In genomic region chr20:9160760-9161159, GRCh38 we compare ENCODE assay signal across 15 cellular contexts.
DNase-seq lines count a peak whose midpoint lies in the region; ATAC-seq and TF ChIP-seq lines count a peak whose summit lies in the region.
"Had no signal": no experiment of that assay in that cellular context is flagged by ENCODE, and none has a peak within 500 bp of the region (broad histone marks: within the 10 kb centered on the region; RNA-seq: fewer than 3 reads in every experiment).

No MANE protein-coding gene starts in this region.

- no peak overlapping the region for H2BK5ac ChIP-seq in IMR-90 (ENCODE audit: low read depth, low read length, poor library complexity, severe bottlenecking)

- no peak overlapping the region for H2AK9ac ChIP-seq in IMR-90 (replicated peaks; ENCODE audit: low read depth, low read length, poor library complexity)

- no peak overlapping the region for H3K27ac ChIP-seq in IMR-90 (ENCODE audit: insufficient read depth, low read length)
- H3K27ac ChIP-seq: gastrocnemius medialis, transverse colon had no signal

- H3K9ac ChIP-seq in IMR-90 (ENCODE audit: low read depth, low read length), result no peak overlapping the region

- H2BK15ac ChIP-seq in IMR-90 (ENCODE audit: low read depth, low read length), result no peak overlapping the region

- ATAC-seq in IMR-90 (ENCODE audit: low read depth) (no peak; the same call in 1 of the 2 replicates), GM18519 (IDR thresholded peaks at IDR 0.05; ENCODE audit: low FRiP score, unreplicated experiment) (no peak)
- ATAC-seq: gastrocnemius medialis had no signal

- no peaks in the 10 kb centered on the region for H3K9me3 ChIP-seq in IMR-90 (ENCODE audit: control insufficient read depth, insufficient read depth, low read length)
- H3K9me3 ChIP-seq: Caco-2, gastrocnemius medialis, transverse colon had no signal

- no peak overlapping the region for H4K91ac ChIP-seq in IMR-90 (ENCODE audit: insufficient read depth, low read depth, low read length)

- H4K20me1 ChIP-seq in IMR-90 (ENCODE audit: insufficient read depth, low read length), result peaks cover 20% of the 10 kb centered on the region; the same call in 1 of the 2 replicates

- CTCF ChIA-PET in IMR-90 (lab: Yijun Ruan, JAX), result interaction anchor here (1.2 kb wide), 1 partner anchor 25 kb away, joined by 4 read pairs; no protein-coding TSS in a partner anchor

- H3K4me1 Mint-ChIP-seq in brain (peaks cover 31% of the 10 kb centered on the region), immature natural killer cell (peaks cover 2 to 10% of the 10 kb centered on the region in 2 donors)

- no peak overlapping the region for H2BK120ac ChIP-seq in IMR-90 (ENCODE audit: low read depth, low read length)

- POLR2A ChIA-PET in IMR-90 (lab: Charles Lee; ENCODE audit: unreplicated experiment), result no interaction called here

- H3K18ac ChIP-seq in IMR-90 (ENCODE audit: low read depth, low read length), result no peak overlapping the region

- H3K56ac ChIP-seq in IMR-90 (ENCODE audit: extremely low read depth, insufficient read depth, low read length), result no peak overlapping the region

- H3K27ac Mint-ChIP-seq in brain (peak overlapping the region in 3 of 5 experiments; percentile 89 to 93 (median 91)), immature natural killer cell (no peak overlapping the region)

- H3K23ac ChIP-seq in IMR-90 (ENCODE audit: low read depth, low read length), result no peak overlapping the region

- peaks cover 6% of the 10 kb centered on the region for H3K9me1 ChIP-seq in IMR-90 (ENCODE audit: insufficient read depth, low read length)

- H4K8ac ChIP-seq in IMR-90 (ENCODE audit: low read depth in 2 of 2, low read length in 2 of 2), result no peak overlapping the region

- H3K4me3 Mint-ChIP-seq in brain (peak overlapping the region in 4 of 5 experiments; percentile 14 to 79 (median 66)), immature natural killer cell (peak overlapping the region in 3 of 5 donors; percentile 12 to 34 (median 22))

- H3K36me3 Mint-ChIP-seq in brain (no peaks in the 10 kb centered on the region), immature natural killer cell (no peaks in the 10 kb centered on the region)

- H3K36me3 ChIP-seq in IMR-90 (ENCODE audit: control insufficient read depth, insufficient read depth, low read length), result no peaks in the 10 kb centered on the region; the same call in 1 of the 2 replicates
- H3K36me3 ChIP-seq: gastrocnemius medialis, transverse colon had no signal

- H3K9me3 Mint-ChIP-seq in brain (no peaks in the 10 kb centered on the region), immature natural killer cell (peaks cover 0 to 8% (median 0%) of the 10 kb centered on the region in 6 donors)

- no TSS peak for BruUV-seq in IMR-90 (replicated peaks; lab: Mats Ljungman, UMichigan)

- H3K4me2 ChIP-seq in IMR-90 (ENCODE audit: low read depth, low read length), result no peak overlapping the region

- H2AK5ac ChIP-seq in IMR-90 (ENCODE audit: low read depth, low read length), result no peak overlapping the region

- H3K27me3 Mint-ChIP-seq in brain (no peaks in the 10 kb centered on the region), immature natural killer cell (ENCODE audit: low read depth in 3 of 3) (peaks cover 0 to 2% (median 2%) of the 10 kb centered on the region in 3 donors)

- H3K4me1 ChIP-seq in IMR-90 (ENCODE audit: control insufficient read depth, insufficient read depth, low read length), result peaks cover 4% of the 10 kb centered on the region
- H3K4me1 ChIP-seq: Caco-2 had no signal

- 0 out of 2 replicates have a peak overlapping the region, but pooled peaks have one; percentile 7 for H3K14ac ChIP-seq in IMR-90 (replicated peaks; ENCODE audit: low read depth, low read length)

- H3K4me3 ChIP-seq in IMR-90 (ENCODE audit: insufficient read depth, low read depth, low read length), result no peak overlapping the region
- H3K4me3 ChIP-seq: gastrocnemius medialis, transverse colon had no signal

- no peak overlapping the region for H3K4ac ChIP-seq in IMR-90 (ENCODE audit: low read depth, low read length)

- no peaks in the 10 kb centered on the region for H3K27me3 ChIP-seq in IMR-90 (ENCODE audit: control insufficient read depth, insufficient read depth, low read length)
- H3K27me3 ChIP-seq: gastrocnemius medialis, transverse colon had no signal

- WGBS in IMR-90 (ENCODE audit: extremely low coverage in 2 of 2, insufficient read length in 1 of 2), 2 experiments, result 80% methylated on average over 1 of the region's 2 CpGs; no CpG with 5 or more reads in 1 of the 2 experiments

- in situ Hi-C loops in IMR-90 (cut with MboI; ENCODE audit: low sequenced_read_pairs), result no loop called here

- TF ChIP-seq RAD21 in IMR-90 (IDR thresholded peaks at IDR 0.05; ENCODE audit: low read length), result no peak

- H2AFZ ChIP-seq in IMR-90 (replicated peaks; ENCODE audit: low read length, poor library complexity), result no peak overlapping the region

- no peak for DNase-seq in IMR-90
- no peak for DNase-seq in immature natural killer cell
- peak; percentile 50 for DNase-seq in stromal cell of bone marrow (ENCODE audit: low read depth)
- DNase-seq in stimulated activated naive CD4-positive, alpha-beta T cell treated with Interleukin-2 at 50 U/mL for 16 hours (lab: John Stamatoyannopoulos, UW), result no peak
- DNase-seq in hepatic stellate cell (ENCODE audit: low spot score), result no peak
- no peak for DNase-seq in stimulated activated CD4-positive, alpha-beta T cell treated with anti-CD3 and anti-CD28 coated beads, Interleukin-2, amount 100 ng/mL, for 48 hours
- DNase-seq: Caco-2; gastrocnemius medialis; islet precursor cell; NCI-H2171 treated with DMSO at 0.1 percent for 48 hours; stimulated activated CD4-positive, alpha-beta T cell treated with anti-CD3 and anti-CD28 coated beads, Interleukin-2, amount 100 ng/mL, for 24 hours; stimulated activated CD8-positive, alpha-beta memory T cell treated with anti-CD3 and anti-CD28 coated beads, Interleukin-4, amount 100 ng/mL, for 48 hours; transverse colon had no signal

- intact Hi-C loops in IMR-90 (cut with micrococcal nuclease), result loop anchor here (10.0 kb wide), 1 partner anchor 366 kb away; no protein-coding TSS in a partner anchor

- no peak for TF ChIP-seq POLR2A in IMR-90 (IDR thresholded peaks at IDR 0.05; ENCODE audit: low read depth, low read length)

- H2BK20ac ChIP-seq in IMR-90 (ENCODE audit: low read depth, low read length), result no peak overlapping the region

- H4K5ac ChIP-seq in IMR-90 (ENCODE audit: low read depth, low read length), result no peak overlapping the region

- peaks cover 18 to 58% of the 10 kb centered on the region in 2 experiments for H3K79me1 ChIP-seq in IMR-90 (ENCODE audit: low read depth in 1 of 2, low read length in 2 of 2)

- TF ChIP-seq CTCF in IMR-90 (conservative IDR thresholded peaks at IDR 0.05; ENCODE audit: low read depth, low read length), result no peak
- no peak for TF ChIP-seq CTCF in brain (conservative IDR thresholded peaks at IDR 0.05)

- dilution Hi-C loops in IMR-90 (cut with HindIII; ENCODE audit: low sequenced_read_pairs, unreplicated experiment), result no loop called here

TF ChIP-seq in IMR-90, 13 proteins besides CTCF, POLR2A, EP300 and RAD21:
- no peak for TF ChIP-seq RFX5 (IDR thresholded peaks at IDR 0.05; ENCODE audit: low read depth, low read length)
- no peak for TF ChIP-seq FOS (IDR thresholded peaks at IDR 0.05; ENCODE audit: low read depth, low read length)
- TF ChIP-seq NFE2L2 (IDR thresholded peaks at IDR 0.05; ENCODE audit: low read depth, low read length), result no peak
- TF ChIP-seq CEBPB (IDR thresholded peaks at IDR 0.05; ENCODE audit: low read depth, low read length), result no peak
- no peak for TF ChIP-seq ELK1 (IDR thresholded peaks at IDR 0.05; ENCODE audit: borderline replicate concordance, low read depth, low read length)
- TF ChIP-seq BHLHE40 (IDR thresholded peaks at IDR 0.05; ENCODE audit: low read depth, low read length), result no peak
- TF ChIP-seq MXI1 (IDR thresholded peaks at IDR 0.05; ENCODE audit: borderline replicate concordance, low read depth, low read length), result no peak
- TF ChIP-seq MAFK (IDR thresholded peaks at IDR 0.05; ENCODE audit: low read depth, low read length), result no peak
- TF ChIP-seq RCOR1 (IDR thresholded peaks at IDR 0.05; ENCODE audit: insufficient replicate concordance, low read length), result no peak
- no peak for TF ChIP-seq USF2 (IDR thresholded peaks at IDR 0.05; ENCODE audit: low read depth, low read length)
- TF ChIP-seq MAZ (IDR thresholded peaks at IDR 0.05; ENCODE audit: borderline replicate concordance, low read depth, low read length), result no peak

Comparison
In these comparisons a context has a peak if more than half of its experiments do, and no peak if none do; other contexts are left out.
1. H3K27ac Mint-ChIP-seq: peak in brain (3 of 5); none in immature natural killer cell (0 of 6).